In genomic region chr4:126106658-126107057, GRCh38 we compare ENCODE assay signal across 13 cellular contexts.
A peak's percentile ranks its signal among the peaks of the same experiment; 100 is the strongest.
DNase-seq lines count a peak whose midpoint lies in the region; ATAC-seq and TF ChIP-seq lines count a peak whose summit lies in the region.
"Had no signal": no experiment of that assay in that cellular context is flagged by ENCODE, and none has a peak within 500 bp of the region (broad histone marks: within the 10 kb centered on the region; RNA-seq: fewer than 3 reads in every experiment).

No MANE protein-coding gene starts in this region.

- TF ChIP-seq CTCF in A673 (conservative IDR thresholded peaks at IDR 0.05; ENCODE audit: low read depth, low read length) (peak; percentile 30; the same call in 1 of the 2 replicates), GM12874 (IDR thresholded peaks at IDR 0.05; ENCODE audit: insufficient read depth, low read depth, low read length) (peak; percentile 43; the same call in 1 of the 2 replicates), endothelial cell (IDR thresholded peaks at IDR 0.05; ENCODE audit: unreplicated experiment) (peak; percentile 40), lower leg skin (IDR thresholded peaks at IDR 0.05) (no peak), omental fat pad (IDR thresholded peaks at IDR 0.05) (no peak), GM20000 (IDR thresholded peaks at IDR 0.05; ENCODE audit: extremely low read depth, missing control alignments) (no peak)

- TF ChIP-seq POLR2A in lower leg skin (IDR thresholded peaks at IDR 0.05) = no peak

- H3K4me1 Mint-ChIP-seq in endothelial cell (ENCODE audit: unreplicated experiment) = no peaks in the 10 kb centered on the region

- no peak overlapping the region for H3K27ac ChIP-seq in A673 (ENCODE audit: low read depth, low read length, poor library complexity, severe bottlenecking)

- WGBS in lower leg skin, 2 donors = 95 to 97% methylated on average over 8 of the region's 8 CpGs

- H3K9me3 ChIP-seq in A673 (ENCODE audit: low read depth, low read length, poor library complexity, severe bottlenecking) = peaks cover 3% of the 10 kb centered on the region

- POLR2A ChIA-PET in A673 (lab: Charles Lee; ENCODE audit: low non-redundant PET) = no interaction called here

- CTCF ChIA-PET in A673 (lab: Charles Lee) = interaction anchor here (0.7 kb wide), 1 partner anchor 55 kb away, joined by 3 read pairs; no protein-coding TSS in a partner anchor

- no peaks in the 10 kb centered on the region for H3K36me3 ChIP-seq in A673 (ENCODE audit: insufficient read depth, low read length, poor library complexity, severe bottlenecking)

- no peaks in the 10 kb centered on the region for H3K36me3 Mint-ChIP-seq in endothelial cell (ENCODE audit: low read depth, unreplicated experiment)

- no peaks in the 10 kb centered on the region for H3K4me1 ChIP-seq in A673 (ENCODE audit: insufficient read depth, low read length, poor library complexity, severe bottlenecking)

- H3K4me3 ChIP-seq in A673 (ENCODE audit: low read depth, low read length, poor library complexity, severe bottlenecking) = no peak overlapping the region
- H3K4me3 ChIP-seq in lower leg skin (ENCODE audit: low read depth, poor library complexity, severe bottlenecking) = no peak overlapping the region

- BruUV-seq in A673 (replicated peaks; lab: Mats Ljungman, UMichigan) = no TSS peak

- intact Hi-C loops in A673 (cut with micrococcal nuclease; ENCODE audit: unreplicated experiment) = no loop called here
- intact Hi-C loops in lower leg skin (cut with DNase I; ENCODE audit: low total_unique reads) = no loop called here

- H3K4me3 Mint-ChIP-seq in endothelial cell (ENCODE audit: unreplicated experiment) = no peak overlapping the region

- no peak overlapping the region for H3K27ac Mint-ChIP-seq in endothelial cell (ENCODE audit: unreplicated experiment)

- no peaks in the 10 kb centered on the region for H3K27me3 ChIP-seq in A673 (replicated peaks; ENCODE audit: insufficient read depth, low read depth, low read length, poor library complexity)

- ATAC-seq in omental fat pad (ENCODE audit: low FRiP score) = no peak

- DNase-seq in A673 (ENCODE audit: low spot score) (peak; percentile 14), NCI-H69 (lab: John Stamatoyannopoulos, UW) (peak; percentile 5), endothelial cell (ENCODE audit: low spot score) (no peak), lower leg skin (ENCODE audit: low spot score in 2 of 2) (no peak), omental fat pad (ENCODE audit: low spot score) (no peak), GM20000 (ENCODE audit: low spot score) (no peak)
- no peak for DNase-seq in activated T-cell treated with anti-CD3 and anti-CD28 coated beads, Interleukin-2, amount 50 U/mL, for 1 hour
- DNase-seq: amniotic stem cell; effector memory CD4-positive, alpha-beta T cell; NCI-H1105 treated with DMSO at 0.1 percent for 48 hours; retina; T1000 had no signal

- H3K9me3 Mint-ChIP-seq in endothelial cell (ENCODE audit: unreplicated experiment) = no peaks in the 10 kb centered on the region

- H3K27me3 Mint-ChIP-seq in endothelial cell (ENCODE audit: unreplicated experiment) = no peaks in the 10 kb centered on the region

Comparison
In these comparisons a context has a peak if more than half of its experiments do, and no peak if none do; other contexts are left out.
1. DNase-seq: peak in A673 (single experiment) and NCI-H69 (single experiment); none in endothelial cell (single experiment), activated T-cell treated with anti-CD3 and anti-CD28 coated beads, Interleukin-2, amount 50 U/mL, for 1 hour (single experiment), lower leg skin (0 of 2), omental fat pad (single experiment) and GM20000 (single experiment).
2. CTCF ChIP-seq: peak in A673 (single experiment), GM12874 (single experiment) and endothelial cell (single experiment); none in lower leg skin (0 of 3), omental fat pad (0 of 3) and GM20000 (single experiment).